26 cellular contexts compared by ENCODE assay signal in genomic region chr1:102640872-102641271, GRCh38.
"Had no signal": no experiment of that assay in that cellular context is flagged by ENCODE, and none has a peak within 500 bp of the region (broad histone marks: within the 10 kb centered on the region; RNA-seq: fewer than 3 reads in every experiment).

No MANE protein-coding gene starts in this region.

- H3K4me1 ChIP-seq: colonic mucosa had no signal

- H3K27ac ChIP-seq: brain microvascular endothelial cell, colonic mucosa, PC-9, RWPE1 had no signal

- H3K9me3 ChIP-seq: colonic mucosa had no signal

- DNase-seq: activated CD4-positive, alpha-beta T cell treated with anti-CD3 and anti-CD28 coated beads, Interleukin-2, amount 10 ng/mL, durations not matched to agents 24 days and 14 days; activated CD4-positive, alpha-beta T cell treated with anti-CD3 and anti-CD28 coated beads, Interleukin-2, amount 50 U/mL, for 4 hours; activated CD8-positive, alpha-beta T cell treated with anti-CD3 and anti-CD28 coated beads for 36 hours; activated effector memory CD4-positive, alpha-beta T cell treated with anti-CD3 and anti-CD28 coated beads, Interleukin-2, amount 50 U/mL, for 16 hours; activated naive CD4-positive, alpha-beta T cell; activated naive CD4-positive, alpha-beta T cell treated with anti-CD3 and anti-CD28 coated beads, Interleukin-2, amount 50 U/mL, for 16 hours; activated naive CD8-positive, alpha-beta T cell treated with anti-CD3 and anti-CD28 coated beads, Interleukin-2, amount 10 ng/mL, durations not matched to agents 7 days and 5 days; activated T-cell treated with anti-CD3 and anti-CD28 coated beads, Interleukin-2, amount 50 U/mL, for 1 hour; activated T-cell treated with anti-CD3 and anti-CD28 coated beads, Interleukin-2, amount 50 U/mL, for 72 hours; brain microvascular endothelial cell; colonic mucosa; NCI-H1092 treated with DMSO at 0.1 percent for 48 hours; NCI-H1417; NCI-H146; NCI-H187; NCI-H2029 treated with DMSO at 0.1 percent for 48 hours; NCI-H2107; NCI-H2171; NCI-H446; NCI-H510A treated with DMSO at 0.1 percent for 48 hours; NCI-H748 treated with DMSO at 0.1 percent for 48 hours; NK-92 treated with Interleukin-12 subunit alpha and Interleukin-12 subunit beta, amount 100 ng/mL, for 24 hours; PC-9; SIG-M5; T1000 had no signal

- H3K4me3 ChIP-seq: colonic mucosa, PC-9 had no signal

- H2AFZ ChIP-seq: PC-9 had no signal

- H3K4me2 ChIP-seq: PC-9 had no signal

- H3K36me3 ChIP-seq: brain microvascular endothelial cell, colonic mucosa had no signal

- H3K27me3 ChIP-seq: brain microvascular endothelial cell, colonic mucosa had no signal
